ENCODE assay signal across 11 cellular contexts in the genomic region with DNA sequence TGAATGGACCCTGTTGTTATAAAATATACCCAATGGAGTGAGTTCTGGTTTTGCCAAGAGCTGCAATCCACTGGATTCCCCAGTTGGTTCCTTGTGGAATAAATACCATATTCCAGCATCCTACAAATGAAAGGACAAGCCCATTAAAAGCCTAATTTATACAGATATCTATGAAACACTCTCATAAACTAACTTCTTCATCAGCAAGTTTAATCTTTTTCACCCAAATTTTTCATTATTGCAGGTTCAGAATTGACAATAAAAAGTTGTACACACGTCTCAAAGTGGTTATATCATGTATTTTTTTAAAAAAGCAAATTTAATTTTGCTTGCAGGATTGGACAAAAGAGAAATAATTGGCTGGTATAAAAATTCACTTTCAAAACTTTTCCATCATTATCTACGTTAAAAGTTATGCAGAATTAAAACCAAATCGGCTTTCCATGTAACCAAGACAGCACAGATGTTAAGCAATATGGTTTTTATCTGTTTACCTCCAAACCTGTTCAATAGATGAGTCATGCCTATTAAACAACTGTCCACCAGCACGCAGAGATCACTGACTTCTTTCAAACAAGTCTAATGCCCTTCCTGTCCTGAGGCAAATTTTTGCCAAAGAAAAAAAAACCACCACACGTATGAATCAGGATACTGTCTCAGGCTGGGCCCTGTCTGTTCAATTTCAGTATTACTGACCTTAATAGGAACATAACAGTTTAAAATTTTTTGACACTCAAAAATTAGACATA. TPM values are rescaled to one million over a fixed set of nuclear protein-coding genes. Genes with fewer than 3 reads are reported as not detected.
DNase-seq lines count a peak whose midpoint lies in the region; ATAC-seq and TF ChIP-seq lines count a peak whose summit lies in the region.
"Had no signal": no experiment of that assay in that cellular context is flagged by ENCODE, and none has a peak within 500 bp of the region (broad histone marks: within the 10 kb centered on the region; RNA-seq: fewer than 3 reads in every experiment).

No MANE protein-coding gene starts in this region.

- peak; percentile 78 for DNase-seq in HFF-Myc (ENCODE audit: extremely low read depth, low read depth)
- DNase-seq in SW480 (ENCODE audit: low spot score): peak; percentile 88
- peak; percentile 55 for DNase-seq in glomerular visceral epithelial cell (ENCODE audit: extremely low spot score)
- DNase-seq in tibial nerve (ENCODE audit: low spot score in 2 of 2): no peak
- no peak for DNase-seq in activated T-cell treated with anti-CD3 and anti-CD28 coated beads, Interleukin-2, amount 50 U/mL, for 24 hours
- DNase-seq in Right ventricle myocardium inferior (ENCODE audit: missing footprints): no peak
- DNase-seq: activated T-cell treated with anti-CD3 and anti-CD28 coated beads, Interleukin-2, amount 50 U/mL, for 1 hour had no signal

- no peak for TF ChIP-seq POLR2A in tibial nerve (IDR thresholded peaks at IDR 0.05)

- no peaks in the 10 kb centered on the region for H3K9me3 ChIP-seq in tibial nerve
- H3K9me3 ChIP-seq: BLaER1, vagina had no signal

- no peaks in the 10 kb centered on the region for H3K4me1 ChIP-seq in tibial nerve
- H3K4me1 ChIP-seq: BLaER1, vagina had no signal

- H3K27ac Mint-ChIP-seq in activated T-cell treated with anti-CD3 and anti-CD28 coated beads, Interleukin-2, amount 50 U/mL, for 24 hours: no peak overlapping the region

- TF ChIP-seq CTCF in 22Rv1 (IDR thresholded peaks at IDR 0.05) (no peak), HFF-Myc (IDR thresholded peaks at IDR 0.05; ENCODE audit: low read depth, low read length, missing control alignments) (no peak), tibial nerve (IDR thresholded peaks at IDR 0.05) (no peak)

- intact Hi-C loops in Right ventricle myocardium inferior (cut with DNase I): no loop called here

- WGBS in tibial nerve, 2 donors: 56% methylated on average over 5 of the region's 5 CpGs

- no peak for TF ChIP-seq EP300 in tibial nerve (IDR thresholded peaks at IDR 0.05)

- H3K4me1 Mint-ChIP-seq in activated T-cell treated with anti-CD3 and anti-CD28 coated beads, Interleukin-2, amount 50 U/mL, for 24 hours (ENCODE audit: low read depth): peaks cover 3% of the 10 kb centered on the region

- no peak overlapping the region for H3K4me3 Mint-ChIP-seq in activated T-cell treated with anti-CD3 and anti-CD28 coated beads, Interleukin-2, amount 50 U/mL, for 24 hours

- H3K36me3 Mint-ChIP-seq in activated T-cell treated with anti-CD3 and anti-CD28 coated beads, Interleukin-2, amount 50 U/mL, for 24 hours (ENCODE audit: low read depth): peaks cover 93% of the 10 kb centered on the region

- H3K9me3 Mint-ChIP-seq in activated T-cell treated with anti-CD3 and anti-CD28 coated beads, Interleukin-2, amount 50 U/mL, for 24 hours: no peaks in the 10 kb centered on the region

- H3K27ac ChIP-seq in 22Rv1 (peak overlapping the region; percentile 5; the same call in 1 of the 2 replicates), tibial nerve (no peak overlapping the region)
- H3K27ac ChIP-seq: BLaER1, vagina had no signal

- no peaks in the 10 kb centered on the region for H3K27me3 ChIP-seq in tibial nerve
- H3K27me3 ChIP-seq: BLaER1, vagina had no signal

- H3K36me3 ChIP-seq in tibial nerve: peaks cover 0 to 60% (median 0%) of the 10 kb centered on the region in 3 donors

- H3K27me3 Mint-ChIP-seq in activated T-cell treated with anti-CD3 and anti-CD28 coated beads, Interleukin-2, amount 50 U/mL, for 24 hours: no peaks in the 10 kb centered on the region

- ATAC-seq in Right ventricle myocardium inferior (no peak), HG03095 (IDR thresholded peaks at IDR 0.05; ENCODE audit: unreplicated experiment) (no peak)

- H3K4me3 ChIP-seq in HFF-Myc (replicated peaks; ENCODE audit: low read depth, low read length) (no peak overlapping the region), tibial nerve (no peak overlapping the region)
- H3K4me3 ChIP-seq: BLaER1, vagina had no signal

RNA-seq across cellular contexts. Expression of a gene that starts 42.5 kb away (rescaled TPM):
- total RNA-seq in tibial nerve: 100 to 1,000 TPM; 107 to 126 (median 118) TPM
- 9.3 TPM for total RNA-seq in Right ventricle myocardium inferior

Comparison
In these comparisons a context has a peak if more than half of its experiments do, and no peak if none do; other contexts are left out.
1. DNase-seq: peak in HFF-Myc (single experiment), SW480 (single experiment) and glomerular visceral epithelial cell (single experiment); none in tibial nerve (0 of 2), activated T-cell treated with anti-CD3 and anti-CD28 coated beads, Interleukin-2, amount 50 U/mL, for 24 hours (single experiment) and Right ventricle myocardium inferior (single experiment).
2. RNA of a gene that starts 42.5 kb away (total RNA-seq): 107 to 126 TPM in tibial nerve; 9.3 TPM in Right ventricle myocardium inferior (single experiment); every median in the first group is over 10 times any median in the second.